Comparison of ENCODE assay signal across 8 cellular contexts in genomic region chr12:13255792-13256704, GRCh38. TPM values are rescaled to one million over a fixed set of nuclear protein-coding genes. Genes with fewer than 3 reads are reported as not detected.
DNase-seq lines count a peak whose midpoint lies in the region; ATAC-seq and TF ChIP-seq lines count a peak whose summit lies in the region.

No MANE protein-coding gene starts in this region.

- H3K4me2 ChIP-seq in Loucy (ENCODE audit: low read depth, low read length, poor library complexity, severe bottlenecking) = peak overlapping the region; percentile 52
- H3K4me2 ChIP-seq in neural progenitor cell = peak overlapping the region; percentile 69

- H2AFZ ChIP-seq in Loucy (ENCODE audit: low read length) (peak overlapping the region; percentile 85), neural progenitor cell (replicated peaks) (peak overlapping the region; percentile 60)

- H3K9me2 ChIP-seq in Loucy (replicated peaks; ENCODE audit: low read depth, low read length) = no peaks in the 10 kb centered on the region

- H3K27me3 ChIP-seq in Loucy (ENCODE audit: insufficient read depth, low read length, poor library complexity, severe bottlenecking) (no peaks in the 10 kb centered on the region), neural progenitor cell (no peaks in the 10 kb centered on the region)

- peak overlapping the region; percentile 94 for H3K27ac Mint-ChIP-seq in neural progenitor cell
- peak overlapping the region in 1 of 2 donors; percentile 66 for H3K27ac Mint-ChIP-seq in stimulated activated naive CD8-positive, alpha-beta T cell treated with anti-CD3 and anti-CD28 coated beads, Interleukin-15, amount 100 ng/mL, for 72 hours

- peaks cover 3% of the 10 kb centered on the region for H3K27me3 Mint-ChIP-seq in neural progenitor cell (ENCODE audit: insufficient read depth, low read depth)
- H3K27me3 Mint-ChIP-seq in stimulated activated naive CD8-positive, alpha-beta T cell treated with anti-CD3 and anti-CD28 coated beads, Interleukin-15, amount 100 ng/mL, for 72 hours = no peaks in the 10 kb centered on the region

- peak overlapping the region; percentile 56 for H3K4me3 ChIP-seq in Loucy (ENCODE audit: low read length, poor library complexity, severe bottlenecking)
- peak overlapping the region; percentile 45 to 52 for H3K4me3 ChIP-seq in foreskin fibroblast (ENCODE audit: low read depth in 1 of 2, low read length in 2 of 2)
- H3K4me3 ChIP-seq in neural progenitor cell = peak overlapping the region; percentile 40

- peaks cover 42% of the 10 kb centered on the region for H3K4me1 Mint-ChIP-seq in neural progenitor cell
- H3K4me1 Mint-ChIP-seq in stimulated activated naive CD8-positive, alpha-beta T cell treated with anti-CD3 and anti-CD28 coated beads, Interleukin-15, amount 100 ng/mL, for 72 hours = peaks cover 7% of the 10 kb centered on the region

- no peaks in the 10 kb centered on the region for H3K36me3 Mint-ChIP-seq in neural progenitor cell

- H3K9me3 Mint-ChIP-seq in neural progenitor cell = no peaks in the 10 kb centered on the region
- no peaks in the 10 kb centered on the region for H3K9me3 Mint-ChIP-seq in stimulated activated naive CD8-positive, alpha-beta T cell treated with anti-CD3 and anti-CD28 coated beads, Interleukin-15, amount 100 ng/mL, for 72 hours

- H3K36me3 ChIP-seq in Loucy (ENCODE audit: insufficient read depth, low read length) (no peaks in the 10 kb centered on the region), neural progenitor cell (no peaks in the 10 kb centered on the region)

- H3K9ac ChIP-seq in Loucy (ENCODE audit: low read depth, low read length, poor library complexity, severe bottlenecking) (peak overlapping the region; percentile 30), neural progenitor cell (no peak overlapping the region)

- H4K20me1 ChIP-seq in Loucy (ENCODE audit: insufficient read depth, low read length, poor library complexity, severe bottlenecking) (no peaks in the 10 kb centered on the region), neural progenitor cell (ENCODE audit: low read depth) (no peaks in the 10 kb centered on the region)

- H3K27ac ChIP-seq in neural progenitor cell = no peak overlapping the region

- H3K79me2 ChIP-seq in Loucy (ENCODE audit: insufficient read depth, low read length) (no peaks in the 10 kb centered on the region), neural progenitor cell (ENCODE audit: low read depth) (no peaks in the 10 kb centered on the region)

- no peaks in the 10 kb centered on the region for H3K9me3 ChIP-seq in Loucy (ENCODE audit: insufficient read depth, low read depth, low read length)
- no peaks in the 10 kb centered on the region for H3K9me3 ChIP-seq in neural progenitor cell (ENCODE audit: low read depth)

- peak; percentile 98 for TF ChIP-seq CTCF in Loucy (conservative IDR thresholded peaks at IDR 0.05; ENCODE audit: low read length)
- peak; percentile 100 for TF ChIP-seq CTCF in foreskin fibroblast (IDR thresholded peaks at IDR 0.05; ENCODE audit: low read depth, low read length)
- TF ChIP-seq CTCF in neural progenitor cell (IDR thresholded peaks at IDR 0.05) = peak; percentile 100

- H3F3A ChIP-seq in Loucy (ENCODE audit: low read depth) = no peaks in the 10 kb centered on the region
- no peaks in the 10 kb centered on the region for H3F3A ChIP-seq in neural progenitor cell (ENCODE audit: low read depth)

- H3K4me1 ChIP-seq in Loucy (ENCODE audit: insufficient read depth, low read length, poor library complexity, severe bottlenecking) = peaks cover 5% of the 10 kb centered on the region
- H3K4me1 ChIP-seq in neural progenitor cell = peaks cover 27% of the 10 kb centered on the region

- H3K4me3 Mint-ChIP-seq in neural progenitor cell = peak overlapping the region; percentile 84
- H3K4me3 Mint-ChIP-seq in stimulated activated naive CD8-positive, alpha-beta T cell treated with anti-CD3 and anti-CD28 coated beads, Interleukin-15, amount 100 ng/mL, for 72 hours = peak overlapping the region; percentile 4 to 58

- DNase-seq in Daoy (ENCODE audit: low read depth) (peak; percentile 98), GOT3 (lab: John Stamatoyannopoulos, UW) (peak; percentile 69), SIG-M5 treated with dmso at 0.1 percent for 504 hours (lab: John Stamatoyannopoulos, UW; ENCODE audit: unreplicated experiment) (peak; percentile 86), activated gamma-delta T cell treated with Interleukin-2 at 50 U/mL for 16 hours (peak; percentile 56), foreskin fibroblast (peak; percentile 87 to 97), neural progenitor cell (ENCODE audit: low spot score) (peak; percentile 93)
- DNase-seq in stimulated activated naive CD8-positive, alpha-beta T cell treated with anti-CD3 and anti-CD28 coated beads, Interleukin-15, amount 100 ng/mL, for 72 hours = peak; percentile 81 to 83

- ATAC-seq in stimulated activated naive CD8-positive, alpha-beta T cell treated with anti-CD3 and anti-CD28 coated beads, Interleukin-15, amount 100 ng/mL, for 72 hours = peak; percentile 95

RNA-seq across cellular contexts. Expression of gene EMP1, which starts 59.5 kb away (rescaled TPM):
- total RNA-seq in Daoy (2014; rRNA removed; shearing (Covaris generic)) = 116 and 250 TPM in 2 replicates
- total RNA-seq in neural progenitor cell (ENCODE audit: low replicate concordance) = 0.43 TPM in 1 of 2 replicates, not detected in the other

Comparison
In these comparisons a context has a peak if more than half of its experiments do, and no peak if none do; other contexts are left out.
1. RNA of gene EMP1, which starts 59.5 kb away (total RNA-seq): 116 to 250 TPM in Daoy; 0.43 TPM in neural progenitor cell; every median in the first group is over 10 times any median in the second.
2. Peak in every context shown above with its lines, with median percentiles within 50 percentile points of each other: DNase-seq, H3K4me3 ChIP-seq and CTCF ChIP-seq.